ENCODE assay signal across 12 cellular contexts in genomic region chr11:57646756-57647303, GRCh38. TPM values are rescaled to one million over a fixed set of nuclear protein-coding genes. Genes with fewer than 3 reads are reported as not detected.
A peak's percentile ranks its signal among the peaks of the same experiment; 100 is the strongest.
DNase-seq lines count a peak whose midpoint lies in the region; ATAC-seq and TF ChIP-seq lines count a peak whose summit lies in the region.
"Had no signal": no experiment of that assay in that cellular context is flagged by ENCODE, and none has a peak within 500 bp of the region (broad histone marks: within the 10 kb centered on the region; RNA-seq: fewer than 3 reads in every experiment).

No MANE protein-coding gene starts in this region.

- H3K36me3 Mint-ChIP-seq in activated naive CD8-positive, alpha-beta T cell = no peaks in the 10 kb centered on the region
- H3K36me3 Mint-ChIP-seq in activated naive CD8-positive, alpha-beta T cell treated with anti-CD3 and anti-CD28 coated beads, Interleukin-2, amount 50 U/mL, for 24 hours (ENCODE audit: low read depth) = no peaks in the 10 kb centered on the region
- H3K36me3 Mint-ChIP-seq in activated CD4-positive, alpha-beta T cell treated with anti-CD3 and anti-CD28 coated beads for 36 hours (ENCODE audit: low read depth) = no peaks in the 10 kb centered on the region
- H3K36me3 Mint-ChIP-seq: activated CD8-positive, alpha-beta memory T cell treated with anti-CD3 and anti-CD28 coated beads, Interleukin-2, amount 10 ng/mL, durations not matched to agents 7 days and 5 days; T-cell had no signal

- H3K27ac Mint-ChIP-seq in activated naive CD8-positive, alpha-beta T cell = no peak overlapping the region
- H3K27ac Mint-ChIP-seq in activated naive CD8-positive, alpha-beta T cell treated with anti-CD3 and anti-CD28 coated beads, Interleukin-2, amount 50 U/mL, for 24 hours = no peak overlapping the region
- H3K27ac Mint-ChIP-seq in activated CD4-positive, alpha-beta T cell treated with anti-CD3 and anti-CD28 coated beads for 36 hours = no peak overlapping the region
- H3K27ac Mint-ChIP-seq: activated CD8-positive, alpha-beta memory T cell treated with anti-CD3 and anti-CD28 coated beads, Interleukin-2, amount 10 ng/mL, durations not matched to agents 7 days and 5 days; T-cell had no signal

- intact Hi-C loops in activated CD4-positive, alpha-beta T cell treated with anti-CD3 and anti-CD28 coated beads for 36 hours (cut with DNase I, micrococcal nuclease) = no loop called here

- H3K27me3 ChIP-seq in suprapubic skin = peaks cover 16% of the 10 kb centered on the region

- H3K27ac ChIP-seq in suprapubic skin = no peak overlapping the region

- POLR2A ChIA-PET in activated CD4-positive, alpha-beta T cell treated with anti-CD3 and anti-CD28 coated beads for 36 hours (lab: Charles Lee) = no interaction called here

- no peak for ATAC-seq in activated naive CD8-positive, alpha-beta T cell treated with anti-CD3 and anti-CD28 coated beads, Interleukin-2, amount 50 U/mL, for 24 hours
- ATAC-seq in activated CD4-positive, alpha-beta T cell treated with anti-CD3 and anti-CD28 coated beads for 36 hours = no peak
- ATAC-seq: activated CD8-positive, alpha-beta memory T cell treated with anti-CD3 and anti-CD28 coated beads, Interleukin-2, amount 10 ng/mL, durations not matched to agents 7 days and 5 days; left colon; T-cell had no signal

- no peaks in the 10 kb centered on the region for H3K9me3 Mint-ChIP-seq in activated naive CD8-positive, alpha-beta T cell (ENCODE audit: low read depth)
- no peaks in the 10 kb centered on the region for H3K9me3 Mint-ChIP-seq in activated naive CD8-positive, alpha-beta T cell treated with anti-CD3 and anti-CD28 coated beads, Interleukin-2, amount 50 U/mL, for 24 hours
- no peaks in the 10 kb centered on the region for H3K9me3 Mint-ChIP-seq in activated CD4-positive, alpha-beta T cell treated with anti-CD3 and anti-CD28 coated beads for 36 hours (ENCODE audit: low read depth)
- H3K9me3 Mint-ChIP-seq: T-cell had no signal

- H3K4me1 ChIP-seq in suprapubic skin = peaks cover 50% of the 10 kb centered on the region

- CTCF ChIA-PET in activated CD4-positive, alpha-beta T cell treated with anti-CD3 and anti-CD28 coated beads for 36 hours (lab: Charles Lee) = interaction anchor here (0.5 to 1.3 kb wide), 4 partner anchors 76 to 154 kb away, joined by 3 to 6 read pairs (median 4); partner anchors contain the start of gene UBE2L6

- H3K27me3 Mint-ChIP-seq in activated naive CD8-positive, alpha-beta T cell = peaks cover 21% of the 10 kb centered on the region
- peaks cover 45% of the 10 kb centered on the region for H3K27me3 Mint-ChIP-seq in activated naive CD8-positive, alpha-beta T cell treated with anti-CD3 and anti-CD28 coated beads, Interleukin-2, amount 50 U/mL, for 24 hours
- H3K27me3 Mint-ChIP-seq in activated CD4-positive, alpha-beta T cell treated with anti-CD3 and anti-CD28 coated beads for 36 hours = peaks cover 47% of the 10 kb centered on the region

- H3K36me3 ChIP-seq in suprapubic skin = no peaks in the 10 kb centered on the region

- H3K9me3 ChIP-seq in suprapubic skin = no peaks in the 10 kb centered on the region

- peak overlapping the region; percentile 35 for H3K4me3 Mint-ChIP-seq in activated naive CD8-positive, alpha-beta T cell
- no peak overlapping the region for H3K4me3 Mint-ChIP-seq in activated naive CD8-positive, alpha-beta T cell treated with anti-CD3 and anti-CD28 coated beads, Interleukin-2, amount 50 U/mL, for 24 hours
- H3K4me3 Mint-ChIP-seq in activated CD4-positive, alpha-beta T cell treated with anti-CD3 and anti-CD28 coated beads for 36 hours = no peak overlapping the region
- H3K4me3 Mint-ChIP-seq: activated CD8-positive, alpha-beta memory T cell treated with anti-CD3 and anti-CD28 coated beads, Interleukin-2, amount 10 ng/mL, durations not matched to agents 7 days and 5 days had no signal

- H3K4me1 Mint-ChIP-seq in activated naive CD8-positive, alpha-beta T cell (ENCODE audit: low read depth) = peaks cover 43% of the 10 kb centered on the region
- peaks cover 37% of the 10 kb centered on the region for H3K4me1 Mint-ChIP-seq in activated naive CD8-positive, alpha-beta T cell treated with anti-CD3 and anti-CD28 coated beads, Interleukin-2, amount 50 U/mL, for 24 hours
- peaks cover 35% of the 10 kb centered on the region for H3K4me1 Mint-ChIP-seq in activated CD4-positive, alpha-beta T cell treated with anti-CD3 and anti-CD28 coated beads for 36 hours

- TF ChIP-seq EP300 in suprapubic skin (IDR thresholded peaks at IDR 0.05) = no peak

- H3K4me3 ChIP-seq in suprapubic skin = peak overlapping the region; percentile 0

- WGBS in suprapubic skin = 10% methylated on average over 24 of the region's 24 CpGs

- no peak for TF ChIP-seq POLR2A in suprapubic skin (IDR thresholded peaks at IDR 0.05)

- DNase-seq in activated naive CD8-positive, alpha-beta T cell treated with anti-CD3 and anti-CD28 coated beads, Interleukin-2, amount 50 U/mL, for 24 hours = no peak
- peak; percentile 29 for DNase-seq in UCSD-AML1 (lab: John Stamatoyannopoulos, UW; ENCODE audit: unreplicated experiment)
- DNase-seq in iPS-NIHi7 (ENCODE audit: extremely low spot score) = peak; percentile 41
- DNase-seq in suprapubic skin (ENCODE audit: low spot score in 2 of 2) = no peak
- no peak for DNase-seq in hippocampal formation (lab: John Stamatoyannopoulos, UW)
- no peak for DNase-seq in activated CD4-positive, alpha-beta T cell treated with anti-CD3 and anti-CD28 coated beads for 36 hours
- DNase-seq in stimulated activated CD4-positive, alpha-beta T cell treated with anti-CD3 and anti-CD28 coated beads, Interleukin-2, amount 100 ng/mL, for 24 hours = no peak
- DNase-seq: activated CD8-positive, alpha-beta memory T cell treated with anti-CD3 and anti-CD28 coated beads, Interleukin-2, amount 10 ng/mL, durations not matched to agents 7 days and 5 days; left colon; T-cell had no signal

- TF ChIP-seq CTCF in suprapubic skin (IDR thresholded peaks at IDR 0.05) = no peak

RNA-seq across cellular contexts. Expression of gene YPEL4, which starts 2.9 kb away (rescaled TPM):
- total RNA-seq in suprapubic skin = 1 to 10 TPM; 1.2 to 3.6 (median 1.5) TPM
- total RNA-seq in activated CD4-positive, alpha-beta T cell treated with anti-CD3 and anti-CD28 coated beads for 36 hours = under 1 TPM; 0.43 to 0.47 TPM

RNA-seq across cellular contexts. Expression of gene CLP1, which starts 10.7 kb away (rescaled TPM):
- total RNA-seq in suprapubic skin = 10 to 100 TPM in 3 of 4 donors, 1 to 10 TPM in 1; 8.5 to 24.4 (median 20.9) TPM
- total RNA-seq in activated CD4-positive, alpha-beta T cell treated with anti-CD3 and anti-CD28 coated beads for 36 hours = 10 to 100 TPM; 11.9 to 15.9 TPM

RNA-seq across cellular contexts. Expression of gene ZDHHC5, which starts 21.1 kb away (rescaled TPM):
- 10 to 100 TPM; 61.7 to 93.9 (median 87.6) TPM for total RNA-seq in suprapubic skin
- 10 to 100 TPM; 46.2 to 60.0 TPM for total RNA-seq in activated CD4-positive, alpha-beta T cell treated with anti-CD3 and anti-CD28 coated beads for 36 hours

RNA-seq across cellular contexts. Expression of gene SERPING1, which starts 49.3 kb away (rescaled TPM):
- total RNA-seq in suprapubic skin = 100 to 1,000 TPM in 2 of 4 donors, 10 to 100 TPM in 2; 93.3 to 173 (median 119) TPM
- total RNA-seq in activated CD4-positive, alpha-beta T cell treated with anti-CD3 and anti-CD28 coated beads for 36 hours = under 1 TPM; 0.51 to 0.87 TPM
- total RNA-seq: activated CD8-positive, alpha-beta memory T cell treated with anti-CD3 and anti-CD28 coated beads, Interleukin-2, amount 10 ng/mL, durations not matched to agents 7 days and 5 days; pulmonary artery endothelial cell had no signal

Comparison
In these comparisons a context has a peak if more than half of its experiments do, and no peak if none do; other contexts are left out.
1. DNase-seq: peak in UCSD-AML1 (single experiment) and iPS-NIHi7 (single experiment); none in activated naive CD8-positive, alpha-beta T cell treated with anti-CD3 and anti-CD28 coated beads, Interleukin-2, amount 50 U/mL, for 24 hours (single experiment), suprapubic skin (0 of 2), hippocampal formation (0 of 2), activated CD4-positive, alpha-beta T cell treated with anti-CD3 and anti-CD28 coated beads for 36 hours (single experiment) and stimulated activated CD4-positive, alpha-beta T cell treated with anti-CD3 and anti-CD28 coated beads, Interleukin-2, amount 100 ng/mL, for 24 hours (0 of 2).